In genomic region chr10:4081691-4082111, GRCh38 we compare ENCODE assay signal across 15 cellular contexts.
A peak's percentile ranks its signal among the peaks of the same experiment; 100 is the strongest.
DNase-seq lines count a peak whose midpoint lies in the region; ATAC-seq, FAIRE-seq and TF ChIP-seq lines count a peak whose summit lies in the region.
"Had no signal": no experiment of that assay in that cellular context is flagged by ENCODE, and none has a peak within 500 bp of the region (broad histone marks: within the 10 kb centered on the region; RNA-seq: fewer than 3 reads in every experiment).

No MANE protein-coding gene starts in this region.

- H3K27me3 ChIP-seq in endothelial cell of umbilical vein (ENCODE audit: control insufficient read depth in 2 of 2, insufficient read depth in 2 of 2, low read length in 2 of 2) (no peaks in the 10 kb centered on the region), testis (no peaks in the 10 kb centered on the region)

- CTCF ChIA-PET in endothelial cell of umbilical vein (lab: Charles Lee) (interaction anchor here (0.6 to 2.2 kb wide), 6 partner anchors 8 to 615 kb away, joined by 3 to 7 read pairs (median 3); no protein-coding TSS in a partner anchor), WTC11 (lab: Charles Lee) (no interaction called here)

- peaks cover 2% of the 10 kb centered on the region; the same call in 1 of the 2 replicates for H3K27me3 Mint-ChIP-seq in HFFc6 (ENCODE audit: insufficient read depth)
- H3K27me3 Mint-ChIP-seq in activated CD4-positive, alpha-beta T cell treated with anti-CD3 and anti-CD28 coated beads, Interleukin-2, amount 10 ng/mL, durations not matched to agents 24 days and 14 days: no peaks in the 10 kb centered on the region
- H3K27me3 Mint-ChIP-seq in WTC11 (ENCODE audit: low read depth): no peaks in the 10 kb centered on the region
- H3K27me3 Mint-ChIP-seq: activated CD4-positive, alpha-beta T cell treated with anti-CD3 and anti-CD28 coated beads for 36 hours; type B pancreatic cell had no signal

- no peak for TF ChIP-seq POLR2A in endothelial cell of umbilical vein (IDR thresholded peaks at IDR 0.05; ENCODE audit: low read depth, low read length)
- TF ChIP-seq POLR2A in testis (IDR thresholded peaks at IDR 0.05): no peak

- no peak overlapping the region for H3K4me2 ChIP-seq in endothelial cell of umbilical vein (ENCODE audit: insufficient read depth, low read length)

- no peak overlapping the region for H3K4me3 ChIP-seq in endothelial cell of umbilical vein (replicated peaks in 1 of 3; ENCODE audit: insufficient read depth in 1 of 3, low read depth in 1 of 3, low read length in 3 of 3)
- no peak overlapping the region for H3K4me3 ChIP-seq in mesodermal cell (ENCODE audit: extremely low read depth, insufficient read depth, low read length, poor library complexity, severe bottlenecking)
- H3K4me3 ChIP-seq in testis: no peak overlapping the region
- H3K4me3 ChIP-seq: SK-N-MC had no signal

- H3K79me2 ChIP-seq in endothelial cell of umbilical vein (ENCODE audit: control insufficient read depth, insufficient read depth, low read length): no peaks in the 10 kb centered on the region

- intact Hi-C loops in endothelial cell of umbilical vein (cut with micrococcal nuclease): loop anchor here (1.0 to 2.0 kb wide), 2 partner anchors 49 to 159 kb away; no protein-coding TSS in a partner anchor
- intact Hi-C loops in testis (cut with DNase I; ENCODE audit: low total_unique reads): no loop called here
- intact Hi-C loops in activated CD4-positive, alpha-beta T cell treated with anti-CD3 and anti-CD28 coated beads, Interleukin-2, amount 10 ng/mL, durations not matched to agents 24 days and 14 days (cut with micrococcal nuclease): no loop called here

- no peaks in the 10 kb centered on the region for H3K9me1 ChIP-seq in endothelial cell of umbilical vein (replicated peaks; ENCODE audit: control insufficient read depth, extremely low read depth, insufficient read depth, low read length)

- DNase-seq in HFFc6: peak; percentile 30
- no peak for DNase-seq in endothelial cell of umbilical vein (ENCODE audit: low read depth, low spot score)
- DNase-seq in testis: peak; percentile 22
- DNase-seq in activated CD4-positive, alpha-beta T cell treated with anti-CD3 and anti-CD28 coated beads, Interleukin-2, amount 10 ng/mL, durations not matched to agents 24 days and 14 days: no peak
- DNase-seq in WTC11 (ENCODE audit: low spot score): no peak
- DNase-seq: activated CD4-positive, alpha-beta T cell treated with anti-CD3 and anti-CD28 coated beads for 36 hours; activated gamma-delta T cell treated with Interleukin-2 at 50 U/mL for 16 hours; DMS53; effector CD8-positive, alpha-beta T cell; NCI-H69 had no signal

- peak overlapping the region; percentile 35 for H3K27ac ChIP-seq in endothelial cell of umbilical vein (ENCODE audit: insufficient read depth, low read depth, low read length)
- peak overlapping the region; percentile 75 for H3K27ac ChIP-seq in mesodermal cell (ENCODE audit: low read depth, low read length, severe bottlenecking)
- H3K27ac ChIP-seq in testis: peak overlapping the region in 1 of 2 donors; percentile 45
- H3K27ac ChIP-seq: HL-60, SK-N-MC had no signal

- H2AFZ ChIP-seq in endothelial cell of umbilical vein (ENCODE audit: low read depth, low read length): peak overlapping the region; percentile 33

- dilution Hi-C loops in endothelial cell of umbilical vein (cut with MboI; ENCODE audit: extremely low pct_ligation_motif_present, low sequenced_read_pairs): no loop called here

- H3K9ac ChIP-seq in endothelial cell of umbilical vein (replicated peaks; ENCODE audit: extremely low read depth, insufficient read depth, low read length): no peak overlapping the region

- H3K36me3 Mint-ChIP-seq in HFFc6 (ENCODE audit: low read depth) (no peaks in the 10 kb centered on the region), WTC11 (no peaks in the 10 kb centered on the region)
- H3K36me3 Mint-ChIP-seq in activated CD4-positive, alpha-beta T cell treated with anti-CD3 and anti-CD28 coated beads, Interleukin-2, amount 10 ng/mL, durations not matched to agents 24 days and 14 days (ENCODE audit: low read depth): no peaks in the 10 kb centered on the region
- H3K36me3 Mint-ChIP-seq: type B pancreatic cell had no signal

- BruUV-seq in endothelial cell of umbilical vein (replicated peaks; lab: Mats Ljungman, UMichigan): no TSS peak

- H3K4me1 Mint-ChIP-seq in HFFc6 (ENCODE audit: low read depth) (peaks cover 50% of the 10 kb centered on the region), WTC11 (peaks cover 16% of the 10 kb centered on the region)
- H3K4me1 Mint-ChIP-seq in activated CD4-positive, alpha-beta T cell treated with anti-CD3 and anti-CD28 coated beads, Interleukin-2, amount 10 ng/mL, durations not matched to agents 24 days and 14 days: peaks cover 36% of the 10 kb centered on the region

- H3K27ac Mint-ChIP-seq in HFFc6 (peak overlapping the region; percentile 72), WTC11 (no peak overlapping the region)
- no peak overlapping the region for H3K27ac Mint-ChIP-seq in activated CD4-positive, alpha-beta T cell treated with anti-CD3 and anti-CD28 coated beads, Interleukin-2, amount 10 ng/mL, durations not matched to agents 24 days and 14 days
- H3K27ac Mint-ChIP-seq: activated CD4-positive, alpha-beta T cell treated with anti-CD3 and anti-CD28 coated beads for 36 hours had no signal

- H3K9me3 Mint-ChIP-seq in HFFc6: no peaks in the 10 kb centered on the region
- H3K9me3 Mint-ChIP-seq in activated CD4-positive, alpha-beta T cell treated with anti-CD3 and anti-CD28 coated beads, Interleukin-2, amount 10 ng/mL, durations not matched to agents 24 days and 14 days: peaks cover 15% of the 10 kb centered on the region
- H3K9me3 Mint-ChIP-seq in WTC11: no peaks in the 10 kb centered on the region

- POLR2A ChIA-PET in endothelial cell of umbilical vein (lab: Charles Lee): interaction anchor here (0.8 kb wide), 1 partner anchor 296 kb away, joined by 3 read pairs; the partner anchor contains the start of gene KLF6
- POLR2A ChIA-PET in WTC11 (lab: Charles Lee): interaction anchor here (1.0 kb wide), 1 partner anchor 297 kb away, joined by 3 read pairs; the partner anchor contains the start of gene KLF6

- no peaks in the 10 kb centered on the region for H3K9me3 ChIP-seq in endothelial cell of umbilical vein (replicated peaks; ENCODE audit: control insufficient read depth, insufficient read depth, low read length)
- no peaks in the 10 kb centered on the region for H3K9me3 ChIP-seq in mesodermal cell (ENCODE audit: control insufficient read depth, low read length)
- no peaks in the 10 kb centered on the region for H3K9me3 ChIP-seq in testis

- no peaks in the 10 kb centered on the region for H4K20me1 ChIP-seq in endothelial cell of umbilical vein (replicated peaks; ENCODE audit: control insufficient read depth, extremely low read depth, insufficient read depth, low read length)

- no peak for ATAC-seq in HG02884 (IDR thresholded peaks at IDR 0.05; ENCODE audit: unreplicated experiment)
- ATAC-seq in WTC11: no peak
- ATAC-seq: activated CD4-positive, alpha-beta T cell treated with anti-CD3 and anti-CD28 coated beads for 36 hours had no signal

- H3K4me1 ChIP-seq in endothelial cell of umbilical vein (ENCODE audit: control insufficient read depth, extremely low read depth, insufficient read depth, low read length): peaks cover 20% of the 10 kb centered on the region
- peaks cover 34% of the 10 kb centered on the region for H3K4me1 ChIP-seq in mesodermal cell (ENCODE audit: control insufficient read depth, insufficient read depth, low read length, poor library complexity, severe bottlenecking)
- H3K4me1 ChIP-seq in testis: peaks cover 18% of the 10 kb centered on the region

- no peaks in the 10 kb centered on the region for H3K36me3 ChIP-seq in endothelial cell of umbilical vein (ENCODE audit: control insufficient read depth in 2 of 2, extremely low read depth in 1 of 2, insufficient read depth in 2 of 2, low read length in 2 of 2)
- no peaks in the 10 kb centered on the region for H3K36me3 ChIP-seq in mesodermal cell (ENCODE audit: control insufficient read depth, insufficient read depth, low read length)
- no peaks in the 10 kb centered on the region for H3K36me3 ChIP-seq in testis (ENCODE audit: low read depth, missing control alignments)

- TF ChIP-seq CTCF in HFFc6 (IDR thresholded peaks at IDR 0.05) (no peak), endothelial cell of umbilical vein (IDR thresholded peaks at IDR 0.05; ENCODE audit: extremely low read depth in 1 of 2, insufficient read depth in 1 of 2, low read depth in 1 of 2, low read length in 2 of 2) (no peak), testis (IDR thresholded peaks at IDR 0.05) (no peak), WTC11 (IDR thresholded peaks at IDR 0.05) (no peak)

- peak; percentile 70 for FAIRE-seq in endothelial cell of umbilical vein (lab: Jason Lieb, UNC)

- no peak overlapping the region for H3K4me3 Mint-ChIP-seq in HFFc6
- no peak overlapping the region for H3K4me3 Mint-ChIP-seq in activated CD4-positive, alpha-beta T cell treated with anti-CD3 and anti-CD28 coated beads, Interleukin-2, amount 10 ng/mL, durations not matched to agents 24 days and 14 days
- no peak overlapping the region for H3K4me3 Mint-ChIP-seq in WTC11
- H3K4me3 Mint-ChIP-seq: activated CD4-positive, alpha-beta T cell treated with anti-CD3 and anti-CD28 coated beads for 36 hours; type B pancreatic cell had no signal

- 83 to 87% methylated on average over 1 to 5 of the region's 5 CpGs for WGBS in mesodermal cell (ENCODE audit: insufficient coverage in 2 of 2), 2 experiments
- WGBS in testis, 2 donors: 32 to 47% methylated on average over 3 to 5 of the region's 5 CpGs

TF ChIP-seq in endothelial cell of umbilical vein, 7 proteins besides CTCF, POLR2A, EP300 and RAD21 (continues in another document):
- TF ChIP-seq JUN (IDR thresholded peaks at IDR 0.05; ENCODE audit: borderline replicate concordance, insufficient read depth, insufficient read length, low read depth) (no peak), POLR2AphosphoS5 (IDR thresholded peaks at IDR 0.05; ENCODE audit: insufficient read depth, low read depth, low read length) (no peak), MAX (IDR thresholded peaks at IDR 0.05; ENCODE audit: insufficient read depth, insufficient read length) (no peak), EZH2 (IDR thresholded peaks at IDR 0.05; ENCODE audit: borderline replicate concordance, low read depth, low read length, severe bottlenecking) (no peak)

TF ChIP-seq in WTC11, 78 proteins besides CTCF, POLR2A, EP300 and RAD21 (continues in another document):
- no peak for TF ChIP-seq ESRRA (CRISPR knock-in tag; IDR thresholded peaks at IDR 0.05; ENCODE audit: borderline replicate concordance)

Comparison
In these comparisons a context has a peak if more than half of its experiments do, and no peak if none do; other contexts are left out.
1. DNase-seq: peak in HFFc6 (single experiment) and testis (single experiment); none in endothelial cell of umbilical vein (single experiment), activated CD4-positive, alpha-beta T cell treated with anti-CD3 and anti-CD28 coated beads, Interleukin-2, amount 10 ng/mL, durations not matched to agents 24 days and 14 days (single experiment) and WTC11 (single experiment).